8 cellular contexts compared by ENCODE assay signal in the genomic region with DNA sequence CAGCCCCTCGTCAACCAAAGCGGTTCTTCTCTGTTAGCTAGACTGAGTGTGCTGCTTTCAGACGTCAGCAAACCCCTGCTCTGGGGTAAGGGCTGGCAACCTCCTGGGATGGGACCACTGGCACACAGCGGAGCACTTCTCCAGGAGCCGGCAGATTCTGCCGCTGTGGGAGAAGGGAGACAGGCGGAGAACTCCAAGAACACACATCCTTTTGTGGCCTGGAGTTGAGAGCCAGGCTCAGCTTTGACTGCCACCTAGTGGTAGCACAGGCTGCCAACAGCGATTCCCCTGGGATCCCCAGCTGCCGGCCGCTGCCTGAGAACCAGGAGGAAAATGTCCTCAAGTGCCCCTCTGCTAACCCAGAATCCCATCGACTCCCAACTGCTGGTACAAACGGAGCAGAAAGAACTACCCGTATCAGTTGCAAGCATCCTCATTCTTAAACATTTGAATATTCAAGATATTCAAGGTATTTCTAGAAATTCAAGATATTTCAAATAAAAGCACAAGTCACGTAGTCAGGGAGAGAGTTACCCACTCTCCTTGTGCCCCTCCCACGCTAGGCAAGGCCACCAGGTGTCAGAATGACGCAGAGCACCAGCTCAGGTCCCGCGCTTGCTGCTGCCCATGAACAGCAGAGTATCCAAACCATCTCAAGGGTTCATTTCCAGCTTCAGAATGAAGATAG. TPM values are rescaled to one million over a fixed set of nuclear protein-coding genes. Genes with fewer than 3 reads are reported as not detected.
DNase-seq lines count a peak whose midpoint lies in the region; ATAC-seq and TF ChIP-seq lines count a peak whose summit lies in the region.

No MANE protein-coding gene starts in this region.

- no peaks in the 10 kb centered on the region for H3K9me3 Mint-ChIP-seq in CD4-positive, alpha-beta memory T cell
- H3K9me3 Mint-ChIP-seq in stimulated activated memory B cell treated with anti-CD40 and anti-IgM and Interleukin-4, amounts not matched to agents 10 μg/mL and 1 μg/mL and 100 μg/mL, for 72 hours: no peaks in the 10 kb centered on the region

- H3K4me3 ChIP-seq in CD4-positive, alpha-beta memory T cell (ENCODE audit: low read length in 2 of 2): no peak overlapping the region
- H3K4me3 ChIP-seq in mucosa of descending colon: no peak overlapping the region

- POLR2A ChIA-PET in CD4-positive, alpha-beta memory T cell (lab: Charles Lee; ENCODE audit: partially characterized antibody): no interaction called here

- peaks cover 0 to under 1% of the 10 kb centered on the region in 2 donors for H3K27me3 Mint-ChIP-seq in CD4-positive, alpha-beta memory T cell
- H3K27me3 Mint-ChIP-seq in stimulated activated memory B cell treated with anti-CD40 and anti-IgM and Interleukin-4, amounts not matched to agents 10 μg/mL and 1 μg/mL and 100 μg/mL, for 72 hours: no peaks in the 10 kb centered on the region

- ATAC-seq in mucosa of descending colon (peak; percentile 68), HG02870 (IDR thresholded peaks at IDR 0.05; ENCODE audit: unreplicated experiment) (no peak)
- peak; percentile 44 for ATAC-seq in stimulated activated memory B cell treated with anti-CD40 and anti-IgM and Interleukin-4, amounts not matched to agents 10 μg/mL and 1 μg/mL and 100 μg/mL, for 72 hours

- H3K27ac ChIP-seq in CD4-positive, alpha-beta memory T cell (ENCODE audit: low read depth, low read length): no peak overlapping the region

- TF ChIP-seq CTCF in mucosa of descending colon (IDR thresholded peaks at IDR 0.05): peak; percentile 91

- H3K4me1 Mint-ChIP-seq in CD4-positive, alpha-beta memory T cell: peaks cover 14 to 42% (median 31%) of the 10 kb centered on the region in 4 donors
- H3K4me1 Mint-ChIP-seq in stimulated activated memory B cell treated with anti-CD40 and anti-IgM and Interleukin-4, amounts not matched to agents 10 μg/mL and 1 μg/mL and 100 μg/mL, for 72 hours: peaks cover 48% of the 10 kb centered on the region

- CTCF ChIA-PET in CD4-positive, alpha-beta memory T cell (lab: Charles Lee; ENCODE audit: partially characterized antibody): interaction anchor here (0.9 to 4.0 kb wide), 15 partner anchors 8 to 626 kb away, joined by 3 to 10 read pairs (median 5); a partner anchor contains a TSS

- DNase-seq in CD4-positive, alpha-beta memory T cell: peak; percentile 40 to 54 (median 52)
- DNase-seq in HT1080 (ENCODE audit: low read depth) (peak; percentile 80), NOMO-1 treated with dmso at 0.1 percent for 144 hours (lab: John Stamatoyannopoulos, UW; ENCODE audit: unreplicated experiment) (peak; percentile 23), epidermal melanocyte (ENCODE audit: insufficient read length, low spot score) (peak; percentile 95), mucosa of descending colon (peak in 2 of 3 donors; percentile 83 to 88)
- DNase-seq in activated CD8-positive, alpha-beta memory T cell treated with anti-CD3 and anti-CD28 coated beads for 48 hours (ENCODE audit: low read depth in 2 of 3, low spot score in 2 of 3): peak; percentile 31 to 43 (median 39)

- no peaks in the 10 kb centered on the region for H3K9me3 ChIP-seq in CD4-positive, alpha-beta memory T cell (ENCODE audit: control insufficient read depth in 1 of 2, low read length in 2 of 2)
- no peaks in the 10 kb centered on the region for H3K9me3 ChIP-seq in mucosa of descending colon

- H3K27me3 ChIP-seq in CD4-positive, alpha-beta memory T cell (ENCODE audit: insufficient read depth, low read length): no peaks in the 10 kb centered on the region

- H3K36me3 Mint-ChIP-seq in CD4-positive, alpha-beta memory T cell: peaks cover 23 to 44% of the 10 kb centered on the region in 2 donors
- peaks cover 44% of the 10 kb centered on the region for H3K36me3 Mint-ChIP-seq in stimulated activated memory B cell treated with anti-CD40 and anti-IgM and Interleukin-4, amounts not matched to agents 10 μg/mL and 1 μg/mL and 100 μg/mL, for 72 hours

- H3K4me3 Mint-ChIP-seq in CD4-positive, alpha-beta memory T cell: no peak overlapping the region
- no peak overlapping the region for H3K4me3 Mint-ChIP-seq in stimulated activated memory B cell treated with anti-CD40 and anti-IgM and Interleukin-4, amounts not matched to agents 10 μg/mL and 1 μg/mL and 100 μg/mL, for 72 hours

- intact Hi-C loops in CD4-positive, alpha-beta memory T cell (cut with micrococcal nuclease): loop anchor here (1.0 to 2.0 kb wide), 2 partner anchors 28 to 569 kb away; no protein-coding TSS in a partner anchor
- intact Hi-C loops in mucosa of descending colon (cut with DNase I, micrococcal nuclease): no loop called here

- peaks cover 37% of the 10 kb centered on the region for H3K4me1 ChIP-seq in CD4-positive, alpha-beta memory T cell (ENCODE audit: insufficient read depth, low read length)
- H3K4me1 ChIP-seq in mucosa of descending colon (ENCODE audit: low read depth): peaks cover 16% of the 10 kb centered on the region

- H3K36me3 ChIP-seq in CD4-positive, alpha-beta memory T cell (ENCODE audit: insufficient read depth, low read length): peaks cover 29% of the 10 kb centered on the region
- H3K36me3 ChIP-seq in mucosa of descending colon (ENCODE audit: low read depth): no peaks in the 10 kb centered on the region

- H3K27ac Mint-ChIP-seq in CD4-positive, alpha-beta memory T cell: peak overlapping the region in 6 of 7 donors; percentile 0 to 70 (median 54)
- no peak overlapping the region for H3K27ac Mint-ChIP-seq in stimulated activated memory B cell treated with anti-CD40 and anti-IgM and Interleukin-4, amounts not matched to agents 10 μg/mL and 1 μg/mL and 100 μg/mL, for 72 hours

RNA-seq across cellular contexts. Expression of a gene that starts 4.9 kb away (rescaled TPM):
- total RNA-seq in CD4-positive, alpha-beta memory T cell: 10 to 100 TPM; 60.2 to 63.0 TPM
- polyA plus RNA-seq in CD4-positive, alpha-beta memory T cell: 10 to 100 TPM; 13.3 to 18.7 TPM
- total RNA-seq in HT1080 (2014; rRNA removed; shearing (Covaris generic)): 18.6 and 20.4 TPM in 2 replicates
- polyA plus RNA-seq in HT1080 (2015; cell fraction: cytosol; rRNA removed): 16.8 and 24.4 TPM in 2 replicates
- polyA plus RNA-seq in HT1080 (2015; cell fraction: nucleus; rRNA removed): 45.1 and 58.2 TPM in 2 replicates
- total RNA-seq in mucosa of descending colon: 10 to 100 TPM; 21.8 to 30.5 (median 22.4) TPM

RNA-seq across cellular contexts. Expression of a gene that starts 29.3 kb away (rescaled TPM):
- total RNA-seq in CD4-positive, alpha-beta memory T cell: 1 to 10 TPM; 1.6 to 1.7 TPM
- polyA plus RNA-seq in CD4-positive, alpha-beta memory T cell: 1 to 10 TPM in 1 of 2 donors, under 1 TPM in 1; 1.00 to 1.8 TPM
- 617 and 803 TPM in 2 replicates for total RNA-seq in HT1080 (2014; rRNA removed; shearing (Covaris generic))
- polyA plus RNA-seq in HT1080 (2015; cell fraction: cytosol; rRNA removed): 296 and 343 TPM in 2 replicates
- polyA plus RNA-seq in HT1080 (2015; cell fraction: nucleus; rRNA removed): 337 and 347 TPM in 2 replicates
- 10 to 100 TPM; 44.6 to 82.4 (median 58.9) TPM for total RNA-seq in mucosa of descending colon

RNA-seq across cellular contexts. Expression of a gene that starts 33.5 kb away (rescaled TPM):
- total RNA-seq in CD4-positive, alpha-beta memory T cell: not detected
- polyA plus RNA-seq in CD4-positive, alpha-beta memory T cell: not detected
- not detected in 2 replicates for total RNA-seq in HT1080 (2014; rRNA removed; shearing (Covaris generic))
- 0.06 TPM in 1 of 2 replicates, not detected in the other for polyA plus RNA-seq in HT1080 (2015; cell fraction: cytosol; rRNA removed)
- not detected in 2 replicates for polyA plus RNA-seq in HT1080 (2015; cell fraction: nucleus; rRNA removed)
- not detected for total RNA-seq in mucosa of descending colon

Comparison
In these comparisons a context has a peak if more than half of its experiments do, and no peak if none do; other contexts are left out.
1. DNase-seq: peak in every context shown above with its lines; median percentile 95 in epidermal melanocyte; 86 in mucosa of descending colon; 80 in HT1080; 52 in CD4-positive, alpha-beta memory T cell; 39 in activated CD8-positive, alpha-beta memory T cell treated with anti-CD3 and anti-CD28 coated beads for 48 hours; 23 in NOMO-1 treated with dmso at 0.1 percent for 144 hours.
2. RNA of a gene that starts 29.3 kb away (total RNA-seq): 617 to 803 TPM in HT1080 and 44.6 to 82.4 TPM in mucosa of descending colon; 1.6 to 1.7 TPM in CD4-positive, alpha-beta memory T cell; every median in the first group is over 10 times any median in the second.